Comparison of ENCODE assay signal across 8 cellular contexts in the genomic region with DNA sequence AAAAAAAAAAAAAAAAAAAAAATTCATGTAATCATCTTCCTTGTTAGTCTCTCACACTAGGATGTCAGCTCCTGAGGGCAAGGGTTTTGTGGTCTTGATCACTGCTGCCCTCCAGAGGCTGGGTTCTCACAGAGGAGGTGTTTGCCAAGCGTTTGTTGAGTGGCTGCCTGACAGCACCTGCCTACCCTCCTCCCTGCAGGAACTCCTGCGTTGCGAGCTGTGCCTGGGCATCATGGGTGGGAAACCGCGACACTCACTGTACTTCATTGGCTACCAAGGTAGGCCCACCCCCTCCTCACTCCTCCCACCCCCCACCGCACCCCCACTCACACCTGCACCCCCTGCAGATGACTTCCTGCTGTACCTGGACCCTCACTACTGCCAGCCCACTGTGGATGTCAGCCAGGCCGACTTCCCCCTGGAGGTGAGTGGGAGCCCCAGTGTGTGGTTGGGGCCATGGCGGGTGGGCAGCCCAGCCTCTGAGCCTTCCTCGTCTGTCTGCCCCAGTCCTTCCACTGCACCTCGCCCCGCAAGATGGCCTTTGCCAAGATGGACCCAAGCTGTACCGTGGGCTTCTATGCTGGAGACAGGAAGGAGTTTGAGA. TPM values are rescaled to one million over a fixed set of nuclear protein-coding genes. Genes with fewer than 3 reads are reported as not detected.
A peak's percentile ranks its signal among the peaks of the same experiment; 100 is the strongest.
DNase-seq lines count a peak whose midpoint lies in the region; ATAC-seq and TF ChIP-seq lines count a peak whose summit lies in the region.

No MANE protein-coding gene starts in this region.

- H3K36me3 ChIP-seq in A673 (ENCODE audit: insufficient read depth, low read length, poor library complexity, severe bottlenecking), result peaks cover 69% of the 10 kb centered on the region
- peaks cover 0 to 93% (median 0%) of the 10 kb centered on the region in 3 donors for H3K36me3 ChIP-seq in Peyer's patch

- no peak for TF ChIP-seq POLR2A in Peyer's patch (IDR thresholded peaks at IDR 0.05)

- H3K36me3 Mint-ChIP-seq in stimulated activated naive B cell treated with anti-CD40 and anti-IgM and Interleukin-4, amounts not matched to agents 10 μg/mL and 1 μg/mL and 100 μg/mL, for 72 hours, result peaks cover 42 to 72% of the 10 kb centered on the region in 2 donors

- H3K4me3 ChIP-seq in A673 (ENCODE audit: low read depth, low read length, poor library complexity, severe bottlenecking) (no peak overlapping the region), Peyer's patch (no peak overlapping the region)

- H3K9me3 ChIP-seq in A673 (ENCODE audit: low read depth, low read length, poor library complexity, severe bottlenecking) (no peaks in the 10 kb centered on the region), Peyer's patch (no peaks in the 10 kb centered on the region)

- no TSS peak for BruUV-seq in A673 (replicated peaks; lab: Mats Ljungman, UMichigan)

- no peak for TF ChIP-seq CTCF in A673 (conservative IDR thresholded peaks at IDR 0.05; ENCODE audit: low read depth, low read length)
- TF ChIP-seq CTCF in GM12873 (IDR thresholded peaks at IDR 0.05; ENCODE audit: insufficient read depth, low read depth, low read length, missing control alignments), result peak; percentile 28
- TF ChIP-seq CTCF in Peyer's patch (IDR thresholded peaks at IDR 0.05), result peak in 3 of 6 experiments; percentile 20 to 40 (median 33)

- CTCF ChIA-PET in A673 (lab: Charles Lee), result interaction anchor here (0.5 to 0.7 kb wide), 4 partner anchors 30 to 385 kb away, joined by 3 to 11 read pairs (median 5); no protein-coding TSS in a partner anchor

- POLR2A ChIA-PET in A673 (lab: Charles Lee; ENCODE audit: low non-redundant PET), result no interaction called here

- H3K27me3 Mint-ChIP-seq in stimulated activated naive B cell treated with anti-CD40 and anti-IgM and Interleukin-4, amounts not matched to agents 10 μg/mL and 1 μg/mL and 100 μg/mL, for 72 hours, result no peaks in the 10 kb centered on the region

- H3K27ac ChIP-seq in A673 (ENCODE audit: low read depth, low read length, poor library complexity, severe bottlenecking) (no peak overlapping the region), Peyer's patch (peak overlapping the region; percentile 55 to 84 (median 70))

- H3K4me1 ChIP-seq in A673 (ENCODE audit: insufficient read depth, low read length, poor library complexity, severe bottlenecking) (no peaks in the 10 kb centered on the region), Peyer's patch (peaks cover 0 to 41% (median 29%) of the 10 kb centered on the region in 4 donors)

- no peaks in the 10 kb centered on the region for H3K9me3 Mint-ChIP-seq in stimulated activated naive B cell treated with anti-CD40 and anti-IgM and Interleukin-4, amounts not matched to agents 10 μg/mL and 1 μg/mL and 100 μg/mL, for 72 hours

- ATAC-seq in HG02763 (IDR thresholded peaks at IDR 0.05; ENCODE audit: unreplicated experiment), result no peak
- no peak for ATAC-seq in stimulated activated naive B cell treated with anti-CD40 and anti-IgM and Interleukin-4, amounts not matched to agents 10 μg/mL and 1 μg/mL and 100 μg/mL, for 72 hours (replicated peaks)

- peak; percentile 61 for DNase-seq in A673 (ENCODE audit: low spot score)
- DNase-seq in Peyer's patch, result no peak
- DNase-seq in dermis blood vessel endothelial cell, result peak; percentile 41
- peak; percentile 67 for DNase-seq in stimulated activated CD8-positive, alpha-beta memory T cell treated with anti-CD3 and anti-CD28 coated beads, Interleukin-4, amount 100 ng/mL, for 48 hours
- DNase-seq in stimulated activated naive B cell treated with anti-CD40 and anti-IgM and Interleukin-4, amounts not matched to agents 10 μg/mL and 1 μg/mL and 100 μg/mL, for 72 hours, result no peak
- DNase-seq in NCI-H1092 (lab: John Stamatoyannopoulos, UW), result no peak

- peaks cover 27 to 54% of the 10 kb centered on the region in 2 donors for H3K4me1 Mint-ChIP-seq in stimulated activated naive B cell treated with anti-CD40 and anti-IgM and Interleukin-4, amounts not matched to agents 10 μg/mL and 1 μg/mL and 100 μg/mL, for 72 hours

- H3K27me3 ChIP-seq in A673 (replicated peaks; ENCODE audit: insufficient read depth, low read depth, low read length, poor library complexity) (no peaks in the 10 kb centered on the region), Peyer's patch (no peaks in the 10 kb centered on the region)

- H3K27ac Mint-ChIP-seq in stimulated activated naive B cell treated with anti-CD40 and anti-IgM and Interleukin-4, amounts not matched to agents 10 μg/mL and 1 μg/mL and 100 μg/mL, for 72 hours, result no peak overlapping the region

- H3K4me3 Mint-ChIP-seq in stimulated activated naive B cell treated with anti-CD40 and anti-IgM and Interleukin-4, amounts not matched to agents 10 μg/mL and 1 μg/mL and 100 μg/mL, for 72 hours, result no peak overlapping the region

- intact Hi-C loops in A673 (cut with micrococcal nuclease; ENCODE audit: unreplicated experiment), result no loop called here

RNA-seq across cellular contexts. Expression of a gene that starts 8.1 kb away (rescaled TPM):
- total RNA-seq in A673 (2021) (52.1 and 57.1 TPM in 2 replicates), Peyer's patch (100 to 1,000 TPM in 3 of 4 donors, 10 to 100 TPM in 1; 36.3 to 169 (median 150) TPM), dermis blood vessel endothelial cell (9.5 and 12.6 TPM in 2 replicates)

RNA-seq across cellular contexts. Expression of a gene that starts 14.0 kb away (rescaled TPM):
- total RNA-seq in A673 (2021) (45.2 and 47.8 TPM in 2 replicates), Peyer's patch (10 to 100 TPM; 16.3 to 97.4 (median 20.0) TPM), dermis blood vessel endothelial cell (8.6 and 11.2 TPM in 2 replicates)

RNA-seq across cellular contexts. Expression of a gene that starts 17.0 kb away (rescaled TPM):
- 12.7 and 14.6 TPM in 2 replicates for total RNA-seq in A673 (2021)
- total RNA-seq in Peyer's patch, result 1 to 10 TPM; 3.3 to 7.7 (median 6.4) TPM
- total RNA-seq in dermis blood vessel endothelial cell, result 4.6 and 7.6 TPM in 2 replicates

RNA-seq across cellular contexts. Expression of a gene that starts 34.6 kb away (rescaled TPM):
- total RNA-seq in A673 (2021) (0.41 and 1.1 TPM in 2 replicates), Peyer's patch (not detected), dermis blood vessel endothelial cell (under 0.01 TPM in 1 of 2 replicates, not detected in the other)

RNA-seq across cellular contexts. Expression of a gene that starts 35.3 kb away (rescaled TPM):
- total RNA-seq in A673 (2021) (2.5 and 2.8 TPM in 2 replicates), Peyer's patch (100 to 1,000 TPM in 1 of 4 donors, 10 to 100 TPM in 3; 60.2 to 102 (median 82.5) TPM), dermis blood vessel endothelial cell (0.17 TPM in 1 of 2 replicates, not detected in the other)

Comparison
In these comparisons a context has a peak if more than half of its experiments do, and no peak if none do; other contexts are left out.
1. DNase-seq: peak in A673 (single experiment), dermis blood vessel endothelial cell (single experiment) and stimulated activated CD8-positive, alpha-beta memory T cell treated with anti-CD3 and anti-CD28 coated beads, Interleukin-4, amount 100 ng/mL, for 48 hours (single experiment); none in Peyer's patch (0 of 3), stimulated activated naive B cell treated with anti-CD40 and anti-IgM and Interleukin-4, amounts not matched to agents 10 μg/mL and 1 μg/mL and 100 μg/mL, for 72 hours (single experiment) and NCI-H1092 (single experiment).